ENCODE assay signal across 31 cellular contexts in the genomic region with DNA sequence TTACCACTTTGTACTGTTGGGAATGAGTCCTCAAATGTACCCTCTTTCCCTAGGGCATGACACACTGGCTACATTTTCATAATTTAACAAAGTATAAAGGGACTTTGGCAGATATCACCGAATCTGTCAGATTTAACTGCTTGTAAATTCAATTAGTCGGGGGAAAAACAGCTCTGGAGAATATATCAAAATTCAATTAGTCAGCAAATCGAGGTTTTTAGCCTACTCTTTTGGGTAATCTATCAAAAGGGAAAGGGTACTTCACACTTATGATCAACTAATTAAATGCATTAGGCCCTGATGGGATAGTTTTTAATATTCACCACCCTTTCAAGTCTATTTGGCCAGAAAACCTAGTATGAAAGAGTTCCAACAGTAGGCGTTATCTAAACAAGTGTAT.
DNase-seq lines count a peak whose midpoint lies in the region; ATAC-seq, FAIRE-seq and TF ChIP-seq lines count a peak whose summit lies in the region.
"Had no signal": no experiment of that assay in that cellular context is flagged by ENCODE, and none has a peak within 500 bp of the region (broad histone marks: within the 10 kb centered on the region; RNA-seq: fewer than 3 reads in every experiment).

No MANE protein-coding gene starts in this region.

- H2AK5ac ChIP-seq in IMR-90 (ENCODE audit: low read depth, low read length) = no peak overlapping the region

- no peak overlapping the region for H2BK120ac ChIP-seq in IMR-90 (ENCODE audit: low read depth, low read length)

- ATAC-seq in A549 (no peak), IMR-90 (ENCODE audit: low read depth) (no peak), PC-3 (no peak), HG03457 (IDR thresholded peaks at IDR 0.05; ENCODE audit: unreplicated experiment) (no peak), HG03342 (IDR thresholded peaks at IDR 0.05; ENCODE audit: unreplicated experiment) (no peak)
- ATAC-seq: CD8-positive, alpha-beta T cell had no signal

- H3K9me3 ChIP-seq in A549 (no peaks in the 10 kb centered on the region), IMR-90 (ENCODE audit: control insufficient read depth, insufficient read depth, low read length) (no peaks in the 10 kb centered on the region), PC-3 (ENCODE audit: low read length) (no peaks in the 10 kb centered on the region)
- H3K9me3 ChIP-seq: BE2C, BLaER1, Caco-2 had no signal

- H3K4me3 ChIP-seq in A549 (no peak overlapping the region), IMR-90 (ENCODE audit: insufficient read depth, low read depth, low read length) (no peak overlapping the region), PC-3 (ENCODE audit: low read length) (no peak overlapping the region)
- H3K4me3 ChIP-seq: BLaER1; BLaER1 treated with 17β-estradiol and CSF1 and Interleukin-3, amounts not matched to agents 10 nM and 100 nM had no signal

- H4K20me1 ChIP-seq in IMR-90 (ENCODE audit: insufficient read depth, low read length) (no peaks in the 10 kb centered on the region), PC-3 (ENCODE audit: low read length) (no peaks in the 10 kb centered on the region)
- H4K20me1 ChIP-seq: BLaER1; BLaER1 treated with 17β-estradiol and CSF1 and Interleukin-3, amounts not matched to agents 10 nM and 100 nM had no signal

- H3K18ac ChIP-seq in IMR-90 (ENCODE audit: low read depth, low read length) = no peak overlapping the region

- no peak overlapping the region for H2BK5ac ChIP-seq in IMR-90 (ENCODE audit: low read depth, low read length, poor library complexity, severe bottlenecking)

- H3K14ac ChIP-seq in IMR-90 (replicated peaks; ENCODE audit: low read depth, low read length) = no peak overlapping the region

- H3K9me1 ChIP-seq in IMR-90 (ENCODE audit: insufficient read depth, low read length) = no peaks in the 10 kb centered on the region

- TF ChIP-seq RAD21 in A549 (conservative IDR thresholded peaks at IDR 0.05 in 1 of 2, IDR thresholded peaks at IDR 0.05 in 1 of 2) = no peak
- TF ChIP-seq RAD21 in IMR-90 (IDR thresholded peaks at IDR 0.05; ENCODE audit: low read length) = no peak

- dilution Hi-C loops in IMR-90 (cut with HindIII; ENCODE audit: low sequenced_read_pairs, unreplicated experiment) = no loop called here

- POLR2A ChIA-PET in A549 (lab: Yijun Ruan, JAX) = no interaction called here
- POLR2A ChIA-PET in IMR-90 (lab: Charles Lee; ENCODE audit: unreplicated experiment) = no interaction called here
- POLR2A ChIA-PET in PC-3 (lab: Charles Lee; ENCODE audit: unreplicated experiment) = no interaction called here

- H3K4me2 ChIP-seq in A549 = no peak overlapping the region
- H3K4me2 ChIP-seq in IMR-90 (ENCODE audit: low read depth, low read length) = no peak overlapping the region
- H3K4me2 ChIP-seq in PC-3 (ENCODE audit: low read length) = 0 out of 2 replicates have a peak overlapping the region, but pooled peaks have one; percentile 21
- H3K4me2 ChIP-seq: BLaER1; BLaER1 treated with 17β-estradiol and CSF1 and Interleukin-3, amounts not matched to agents 10 nM and 100 nM had no signal

- no peak overlapping the region for H2BK15ac ChIP-seq in IMR-90 (ENCODE audit: low read depth, low read length)

- no peaks in the 10 kb centered on the region for H3K79me1 ChIP-seq in IMR-90 (ENCODE audit: low read depth in 1 of 2, low read length in 2 of 2)

- DNase-seq in A549 (ENCODE audit: low read depth in 1 of 2, low spot score in 1 of 2) (no peak), IMR-90 (no peak), PC-3 (no peak), caudate nucleus (lab: John Stamatoyannopoulos, UW) (no peak)
- DNase-seq: 8988T; ACHN; AML-193; BE2C; C1 segment of cervical spinal cord; Caco-2; Calu3; CD4-positive, alpha-beta memory T cell; CD4-positive, alpha-beta T cell; CD4-positive, CD25-positive, alpha-beta regulatory T cell; CD8-positive, alpha-beta memory T cell; CD8-positive, alpha-beta T cell; COR-L47; DMS 273 treated with DMSO at 0.1 percent for 48 hours; DMS153; DMS79; DMS79 treated with DMSO at 0.1 percent for 48 hours; DND-41; EL had no signal

- no peak overlapping the region for H4K91ac ChIP-seq in IMR-90 (ENCODE audit: insufficient read depth, low read depth, low read length)

- H3K27ac ChIP-seq in A549 = no peak overlapping the region
- no peak overlapping the region for H3K27ac ChIP-seq in IMR-90 (ENCODE audit: insufficient read depth, low read length)
- H3K27ac ChIP-seq in PC-3 (ENCODE audit: low read length) = no peak overlapping the region
- H3K27ac ChIP-seq in caudate nucleus (ENCODE audit: low read depth, low read length) = no peak overlapping the region
- H3K27ac ChIP-seq: 22Rv1; BLaER1; BLaER1 treated with 17β-estradiol and CSF1 and Interleukin-3, amounts not matched to agents 10 nM and 100 nM; C4-2B had no signal

- H2AFZ ChIP-seq in IMR-90 (replicated peaks; ENCODE audit: low read length, poor library complexity) (no peak overlapping the region), PC-3 (ENCODE audit: low read length) (no peak overlapping the region)

- H3K4ac ChIP-seq in IMR-90 (ENCODE audit: low read depth, low read length) = no peak overlapping the region

- H2BK20ac ChIP-seq in IMR-90 (ENCODE audit: low read depth, low read length) = no peak overlapping the region

- H3K9ac ChIP-seq in IMR-90 (ENCODE audit: low read depth, low read length) (no peak overlapping the region), PC-3 (ENCODE audit: low read length) (no peak overlapping the region)
- H3K9ac ChIP-seq: BLaER1; BLaER1 treated with 17β-estradiol and CSF1 and Interleukin-3, amounts not matched to agents 10 nM and 100 nM had no signal

- H3K23ac ChIP-seq in IMR-90 (ENCODE audit: low read depth, low read length) = no peak overlapping the region

- BruUV-seq in IMR-90 (replicated peaks; lab: Mats Ljungman, UMichigan) = no TSS peak
- no TSS peak for BruUV-seq in PC-3 (replicated peaks; lab: Mats Ljungman, UMichigan)

- TF ChIP-seq CTCF in A549 (IDR thresholded peaks at IDR 0.05) = no peak
- no peak for TF ChIP-seq CTCF in IMR-90 (conservative IDR thresholded peaks at IDR 0.05; ENCODE audit: low read depth, low read length)
- TF ChIP-seq CTCF in PC-3 (conservative IDR thresholded peaks at IDR 0.05; ENCODE audit: low read depth, low read length) = no peak

- 5% methylated on average over 4 of the region's 4 CpGs for WGBS in A549 (ENCODE audit: missing lambda C conversion rate)
- no CpG with 5 or more reads among the region's 4 CpGs for WGBS in IMR-90 (ENCODE audit: extremely low coverage in 2 of 2, insufficient read length in 1 of 2), 2 experiments

- H3K4me1 ChIP-seq in A549 = no peaks in the 10 kb centered on the region
- no peaks in the 10 kb centered on the region for H3K4me1 ChIP-seq in IMR-90 (ENCODE audit: control insufficient read depth, insufficient read depth, low read length)
- peaks cover 17% of the 10 kb centered on the region for H3K4me1 ChIP-seq in PC-3 (ENCODE audit: insufficient read depth, low read length)
- H3K4me1 ChIP-seq: BE2C; BLaER1; BLaER1 treated with 17β-estradiol and CSF1 and Interleukin-3, amounts not matched to agents 10 nM and 100 nM; Caco-2 had no signal

- peak; percentile 46 for FAIRE-seq in A549 (lab: Jason Lieb, UNC)
- FAIRE-seq: A204.1, D721Med had no signal

- H3K9me2 ChIP-seq in PC-3 (replicated peaks; ENCODE audit: low read length) = no peaks in the 10 kb centered on the region

- no peak overlapping the region for H4K5ac ChIP-seq in IMR-90 (ENCODE audit: low read depth, low read length)

- no peak overlapping the region for H4K8ac ChIP-seq in IMR-90 (ENCODE audit: low read depth in 2 of 2, low read length in 2 of 2)

- TF ChIP-seq POLR2A in A549 (IDR thresholded peaks at IDR 0.05; ENCODE audit: low read length) (no peak), IMR-90 (IDR thresholded peaks at IDR 0.05; ENCODE audit: low read depth, low read length) (no peak)

- no peak overlapping the region for H3K56ac ChIP-seq in IMR-90 (ENCODE audit: extremely low read depth, insufficient read depth, low read length)

- H3K79me2 ChIP-seq in PC-3 (ENCODE audit: low read length) = no peaks in the 10 kb centered on the region

- peaks cover 2% of the 10 kb centered on the region; the same call in 1 of the 2 replicates for H3K27me3 ChIP-seq in IMR-90 (ENCODE audit: control insufficient read depth, insufficient read depth, low read length)
- no peaks in the 10 kb centered on the region for H3K27me3 ChIP-seq in PC-3 (ENCODE audit: low read length)
- H3K27me3 ChIP-seq: BE2C; BLaER1; BLaER1 treated with 17β-estradiol and CSF1 and Interleukin-3, amounts not matched to agents 10 nM and 100 nM had no signal

- H3F3A ChIP-seq in PC-3 (ENCODE audit: low read length, unreplicated experiment) = no peaks in the 10 kb centered on the region

- in situ Hi-C loops in IMR-90 (cut with MboI; ENCODE audit: low sequenced_read_pairs) = no loop called here

- intact Hi-C loops in IMR-90 (cut with micrococcal nuclease) = no loop called here
- intact Hi-C loops in PC-3 (cut with micrococcal nuclease) = loop anchor here (1.0 kb wide), 1 partner anchor 39 kb away; no protein-coding TSS in a partner anchor

- CTCF ChIA-PET in A549 (lab: Yijun Ruan, JAX) (no interaction called here), IMR-90 (lab: Yijun Ruan, JAX) (no interaction called here), PC-3 (lab: Charles Lee) (no interaction called here)

- no peak overlapping the region for H2AK9ac ChIP-seq in IMR-90 (replicated peaks; ENCODE audit: low read depth, low read length, poor library complexity)

- no peak for TF ChIP-seq EP300 in A549 (IDR thresholded peaks at IDR 0.05)

- H3K36me3 ChIP-seq in IMR-90 (ENCODE audit: control insufficient read depth, insufficient read depth, low read length) (no peaks in the 10 kb centered on the region), PC-3 (ENCODE audit: low read depth, low read length) (no peaks in the 10 kb centered on the region)
- H3K36me3 ChIP-seq: BE2C; BLaER1; BLaER1 treated with 17β-estradiol and CSF1 and Interleukin-3, amounts not matched to agents 10 nM and 100 nM had no signal

TF ChIP-seq in A549, 52 proteins besides CTCF, POLR2A, EP300 and RAD21:
- TF ChIP-seq MAFK (IDR thresholded peaks at IDR 0.05; ENCODE audit: partially characterized antibody) (peak; percentile 31), CHD2 (IDR thresholded peaks at IDR 0.05; ENCODE audit: low read length, partially characterized antibody) (no peak)

TF ChIP-seq in IMR-90, 13 proteins besides CTCF, POLR2A, EP300 and RAD21 (continues in another document):
- no peak for TF ChIP-seq SMC3 (IDR thresholded peaks at IDR 0.05; ENCODE audit: low read depth, low read length)
- TF ChIP-seq, protein P1, sequence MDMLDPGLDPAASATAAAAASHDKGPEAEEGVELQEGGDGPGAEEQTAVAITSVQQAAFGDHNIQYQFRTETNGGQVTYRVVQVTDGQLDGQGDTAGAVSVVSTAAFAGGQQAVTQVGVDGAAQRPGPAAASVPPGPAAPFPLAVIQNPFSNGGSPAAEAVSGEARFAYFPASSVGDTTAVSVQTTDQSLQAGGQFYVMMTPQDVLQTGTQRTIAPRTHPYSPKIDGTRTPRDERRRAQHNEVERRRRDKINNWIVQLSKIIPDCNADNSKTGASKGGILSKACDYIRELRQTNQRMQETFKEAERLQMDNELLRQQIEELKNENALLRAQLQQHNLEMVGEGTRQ (IDR thresholded peaks at IDR 0.05; ENCODE audit: low read depth, low read length) = no peak
